In genomic region chr10:118835682-118836326, GRCh38 we compare ENCODE assay signal across 11 cellular contexts.
DNase-seq lines count a peak whose midpoint lies in the region; ATAC-seq, FAIRE-seq and TF ChIP-seq lines count a peak whose summit lies in the region.
"Had no signal": no experiment of that assay in that cellular context is flagged by ENCODE, and none has a peak within 500 bp of the region (broad histone marks: within the 10 kb centered on the region; RNA-seq: fewer than 3 reads in every experiment).

No MANE protein-coding gene starts in this region.

- no peak overlapping the region for H3K9ac ChIP-seq in kidney (ENCODE audit: low read length in 2 of 2)

- FAIRE-seq in kidney (lab: Jason Lieb, UNC), result no peak

- H3K4me3 ChIP-seq in SJCRH30 (no peak overlapping the region), kidney (ENCODE audit: low read length in 2 of 2) (no peak overlapping the region)

- H3K4me1 ChIP-seq in SJCRH30 (peaks cover 35% of the 10 kb centered on the region), kidney (ENCODE audit: control insufficient read depth in 1 of 2, insufficient read depth in 1 of 2, low read depth in 1 of 2, low read length in 2 of 2) (no peaks in the 10 kb centered on the region)

- no peak overlapping the region for H3K27ac ChIP-seq in SJCRH30
- H3K27ac ChIP-seq in kidney (ENCODE audit: low read depth in 2 of 2, low read length in 2 of 2), result no peak overlapping the region

- TF ChIP-seq CTCF in kidney (IDR thresholded peaks at IDR 0.05; ENCODE audit: borderline replicate concordance, extremely low read depth, insufficient read depth), result no peak

- no peaks in the 10 kb centered on the region for H3K36me3 ChIP-seq in SJCRH30
- no peaks in the 10 kb centered on the region for H3K36me3 ChIP-seq in kidney (ENCODE audit: control insufficient read depth in 1 of 2, insufficient read depth in 2 of 2, low read length in 2 of 2)

- H3K9me3 ChIP-seq in SJCRH30 (replicated peaks) (no peaks in the 10 kb centered on the region; the same call in 1 of the 2 replicates), kidney (ENCODE audit: control insufficient read depth in 1 of 2, low read length in 2 of 2) (no peaks in the 10 kb centered on the region)

- intact Hi-C loops in kidney (cut with DNase I), result no loop called here

- DNase-seq in COR-L47 (lab: John Stamatoyannopoulos, UW), result peak; percentile 78
- DNase-seq in NCI-H1092 (lab: John Stamatoyannopoulos, UW), result peak; percentile 38
- DNase-seq in SJCRH30, result peak; percentile 52 to 72
- DNase-seq in kidney, result peak; percentile 93
- no peak for DNase-seq in SIG-M5 (lab: John Stamatoyannopoulos, UW)
- DNase-seq in activated T-cell treated with anti-CD3 and anti-CD28 coated beads, Interleukin-2, amount 50 U/mL, for 48 hours, result no peak
- no peak for DNase-seq in activated CD4-positive, alpha-beta T cell treated with anti-CD3 and anti-CD28 coated beads, Interleukin-2, amount 50 U/mL, for 4 hours
- DNase-seq: caudate nucleus; NCI-H524 treated with DMSO at 0.1 percent for 48 hours; stimulated activated naive CD8-positive, alpha-beta T cell treated with anti-CD3 and anti-CD28 coated beads, Interleukin-15, amount 100 ng/mL, for 72 hours had no signal

- ATAC-seq in HG03432 (IDR thresholded peaks at IDR 0.05; ENCODE audit: unreplicated experiment), result no peak
- ATAC-seq: stimulated activated naive CD8-positive, alpha-beta T cell treated with anti-CD3 and anti-CD28 coated beads, Interleukin-15, amount 100 ng/mL, for 72 hours had no signal

- H3K27me3 ChIP-seq in SJCRH30, result no peaks in the 10 kb centered on the region

Comparison
In these comparisons a context has a peak if more than half of its experiments do, and no peak if none do; other contexts are left out.
1. DNase-seq: peak in COR-L47 (single experiment), NCI-H1092 (single experiment), SJCRH30 (2 of 2) and kidney (single experiment); none in SIG-M5 (single experiment), activated T-cell treated with anti-CD3 and anti-CD28 coated beads, Interleukin-2, amount 50 U/mL, for 48 hours (0 of 2) and activated CD4-positive, alpha-beta T cell treated with anti-CD3 and anti-CD28 coated beads, Interleukin-2, amount 50 U/mL, for 4 hours (0 of 2).